In genomic region chr17:77491921-77492445, GRCh38 we compare ENCODE assay signal across 1 cellular context.
TF ChIP-seq lines count a peak whose summit lies in the region.

No MANE protein-coding gene starts in this region.

TF ChIP-seq in K562, 482 proteins besides CTCF, POLR2A, EP300 and RAD21 (continued from another document):
- TF ChIP-seq, protein P1, sequence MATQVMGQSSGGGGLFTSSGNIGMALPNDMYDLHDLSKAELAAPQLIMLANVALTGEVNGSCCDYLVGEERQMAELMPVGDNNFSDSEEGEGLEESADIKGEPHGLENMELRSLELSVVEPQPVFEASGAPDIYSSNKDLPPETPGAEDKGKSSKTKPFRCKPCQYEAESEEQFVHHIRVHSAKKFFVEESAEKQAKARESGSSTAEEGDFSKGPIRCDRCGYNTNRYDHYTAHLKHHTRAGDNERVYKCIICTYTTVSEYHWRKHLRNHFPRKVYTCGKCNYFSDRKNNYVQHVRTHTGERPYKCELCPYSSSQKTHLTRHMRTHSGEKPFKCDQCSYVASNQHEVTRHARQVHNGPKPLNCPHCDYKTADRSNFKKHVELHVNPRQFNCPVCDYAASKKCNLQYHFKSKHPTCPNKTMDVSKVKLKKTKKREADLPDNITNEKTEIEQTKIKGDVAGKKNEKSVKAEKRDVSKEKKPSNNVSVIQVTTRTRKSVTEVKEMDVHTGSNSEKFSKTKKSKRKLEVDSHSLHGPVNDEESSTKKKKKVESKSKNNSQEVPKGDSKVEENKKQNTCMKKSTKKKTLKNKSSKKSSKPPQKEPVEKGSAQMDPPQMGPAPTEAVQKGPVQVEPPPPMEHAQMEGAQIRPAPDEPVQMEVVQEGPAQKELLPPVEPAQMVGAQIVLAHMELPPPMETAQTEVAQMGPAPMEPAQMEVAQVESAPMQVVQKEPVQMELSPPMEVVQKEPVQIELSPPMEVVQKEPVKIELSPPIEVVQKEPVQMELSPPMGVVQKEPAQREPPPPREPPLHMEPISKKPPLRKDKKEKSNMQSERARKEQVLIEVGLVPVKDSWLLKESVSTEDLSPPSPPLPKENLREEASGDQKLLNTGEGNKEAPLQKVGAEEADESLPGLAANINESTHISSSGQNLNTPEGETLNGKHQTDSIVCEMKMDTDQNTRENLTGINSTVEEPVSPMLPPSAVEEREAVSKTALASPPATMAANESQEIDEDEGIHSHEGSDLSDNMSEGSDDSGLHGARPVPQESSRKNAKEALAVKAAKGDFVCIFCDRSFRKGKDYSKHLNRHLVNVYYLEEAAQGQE (CRISPR knock-in tag; IDR thresholded peaks at IDR 0.05; ENCODE audit: low read depth), result no peak
